Comparison of ENCODE assay signal across 2 cellular contexts in the genomic region with DNA sequence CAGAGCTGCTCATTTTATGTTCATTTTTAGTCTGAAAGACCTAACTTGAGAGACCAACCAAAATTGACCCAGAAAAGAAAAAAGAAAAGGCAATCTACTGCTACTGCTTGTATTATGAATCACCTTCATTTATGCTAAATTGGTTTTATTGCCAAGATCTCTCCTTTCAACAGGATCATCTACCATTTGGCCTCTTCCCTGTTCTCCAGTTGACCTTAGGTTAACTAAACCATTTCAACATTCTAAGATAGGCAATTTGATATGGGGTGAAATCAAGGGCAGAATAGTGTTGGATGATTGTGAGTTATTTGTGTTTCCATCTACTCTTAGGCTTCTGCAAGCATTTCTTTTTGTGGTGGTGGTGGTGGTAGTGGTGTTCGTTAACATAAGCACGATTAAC.
TF ChIP-seq lines count a peak whose summit lies in the region.

No MANE protein-coding gene starts in this region.

TF ChIP-seq in IMR-90, 13 proteins besides CTCF, POLR2A, EP300 and RAD21 (continued from another document):
- TF ChIP-seq MXI1 (IDR thresholded peaks at IDR 0.05; ENCODE audit: borderline replicate concordance, low read depth, low read length): no peak
- no peak for TF ChIP-seq RFX5 (IDR thresholded peaks at IDR 0.05; ENCODE audit: low read depth, low read length)
- no peak for TF ChIP-seq NFE2L2 (IDR thresholded peaks at IDR 0.05; ENCODE audit: low read depth, low read length)

TF ChIP-seq in WTC11, 78 proteins besides CTCF, POLR2A, EP300 and RAD21 (continued from another document):
- TF ChIP-seq, protein P1, sequence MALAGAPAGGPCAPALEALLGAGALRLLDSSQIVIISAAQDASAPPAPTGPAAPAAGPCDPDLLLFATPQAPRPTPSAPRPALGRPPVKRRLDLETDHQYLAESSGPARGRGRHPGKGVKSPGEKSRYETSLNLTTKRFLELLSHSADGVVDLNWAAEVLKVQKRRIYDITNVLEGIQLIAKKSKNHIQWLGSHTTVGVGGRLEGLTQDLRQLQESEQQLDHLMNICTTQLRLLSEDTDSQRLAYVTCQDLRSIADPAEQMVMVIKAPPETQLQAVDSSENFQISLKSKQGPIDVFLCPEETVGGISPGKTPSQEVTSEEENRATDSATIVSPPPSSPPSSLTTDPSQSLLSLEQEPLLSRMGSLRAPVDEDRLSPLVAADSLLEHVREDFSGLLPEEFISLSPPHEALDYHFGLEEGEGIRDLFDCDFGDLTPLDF (CRISPR knock-in tag; IDR thresholded peaks at IDR 0.05): no peak
- TF ChIP-seq FOXP4 (CRISPR knock-in tag; IDR thresholded peaks at IDR 0.05): no peak
- TF ChIP-seq, protein P2, sequence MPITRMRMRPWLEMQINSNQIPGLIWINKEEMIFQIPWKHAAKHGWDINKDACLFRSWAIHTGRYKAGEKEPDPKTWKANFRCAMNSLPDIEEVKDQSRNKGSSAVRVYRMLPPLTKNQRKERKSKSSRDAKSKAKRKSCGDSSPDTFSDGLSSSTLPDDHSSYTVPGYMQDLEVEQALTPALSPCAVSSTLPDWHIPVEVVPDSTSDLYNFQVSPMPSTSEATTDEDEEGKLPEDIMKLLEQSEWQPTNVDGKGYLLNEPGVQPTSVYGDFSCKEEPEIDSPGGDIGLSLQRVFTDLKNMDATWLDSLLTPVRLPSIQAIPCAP (CRISPR knock-in tag; IDR thresholded peaks at IDR 0.05): no peak
- TF ChIP-seq GABPB1 (CRISPR knock-in tag; IDR thresholded peaks at IDR 0.05): no peak
- TF ChIP-seq SOX15 (CRISPR knock-in tag; IDR thresholded peaks at IDR 0.05): no peak
- TF ChIP-seq, protein P3, sequence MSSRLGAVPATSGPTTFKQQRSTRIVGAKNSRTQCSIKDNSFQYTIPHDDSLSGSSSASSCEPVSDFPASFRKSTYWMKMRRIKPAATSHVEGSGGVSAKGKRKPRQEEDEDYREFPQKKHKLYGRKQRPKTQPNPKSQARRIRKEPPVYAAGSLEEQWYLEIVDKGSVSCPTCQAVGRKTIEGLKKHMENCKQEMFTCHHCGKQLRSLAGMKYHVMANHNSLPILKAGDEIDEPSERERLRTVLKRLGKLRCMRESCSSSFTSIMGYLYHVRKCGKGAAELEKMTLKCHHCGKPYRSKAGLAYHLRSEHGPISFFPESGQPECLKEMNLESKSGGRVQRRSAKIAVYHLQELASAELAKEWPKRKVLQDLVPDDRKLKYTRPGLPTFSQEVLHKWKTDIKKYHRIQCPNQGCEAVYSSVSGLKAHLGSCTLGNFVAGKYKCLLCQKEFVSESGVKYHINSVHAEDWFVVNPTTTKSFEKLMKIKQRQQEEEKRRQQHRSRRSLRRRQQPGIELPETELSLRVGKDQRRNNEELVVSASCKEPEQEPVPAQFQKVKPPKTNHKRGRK (CRISPR knock-in tag; IDR thresholded peaks at IDR 0.05; ENCODE audit: borderline replicate concordance): no peak
- TF ChIP-seq, protein P4, sequence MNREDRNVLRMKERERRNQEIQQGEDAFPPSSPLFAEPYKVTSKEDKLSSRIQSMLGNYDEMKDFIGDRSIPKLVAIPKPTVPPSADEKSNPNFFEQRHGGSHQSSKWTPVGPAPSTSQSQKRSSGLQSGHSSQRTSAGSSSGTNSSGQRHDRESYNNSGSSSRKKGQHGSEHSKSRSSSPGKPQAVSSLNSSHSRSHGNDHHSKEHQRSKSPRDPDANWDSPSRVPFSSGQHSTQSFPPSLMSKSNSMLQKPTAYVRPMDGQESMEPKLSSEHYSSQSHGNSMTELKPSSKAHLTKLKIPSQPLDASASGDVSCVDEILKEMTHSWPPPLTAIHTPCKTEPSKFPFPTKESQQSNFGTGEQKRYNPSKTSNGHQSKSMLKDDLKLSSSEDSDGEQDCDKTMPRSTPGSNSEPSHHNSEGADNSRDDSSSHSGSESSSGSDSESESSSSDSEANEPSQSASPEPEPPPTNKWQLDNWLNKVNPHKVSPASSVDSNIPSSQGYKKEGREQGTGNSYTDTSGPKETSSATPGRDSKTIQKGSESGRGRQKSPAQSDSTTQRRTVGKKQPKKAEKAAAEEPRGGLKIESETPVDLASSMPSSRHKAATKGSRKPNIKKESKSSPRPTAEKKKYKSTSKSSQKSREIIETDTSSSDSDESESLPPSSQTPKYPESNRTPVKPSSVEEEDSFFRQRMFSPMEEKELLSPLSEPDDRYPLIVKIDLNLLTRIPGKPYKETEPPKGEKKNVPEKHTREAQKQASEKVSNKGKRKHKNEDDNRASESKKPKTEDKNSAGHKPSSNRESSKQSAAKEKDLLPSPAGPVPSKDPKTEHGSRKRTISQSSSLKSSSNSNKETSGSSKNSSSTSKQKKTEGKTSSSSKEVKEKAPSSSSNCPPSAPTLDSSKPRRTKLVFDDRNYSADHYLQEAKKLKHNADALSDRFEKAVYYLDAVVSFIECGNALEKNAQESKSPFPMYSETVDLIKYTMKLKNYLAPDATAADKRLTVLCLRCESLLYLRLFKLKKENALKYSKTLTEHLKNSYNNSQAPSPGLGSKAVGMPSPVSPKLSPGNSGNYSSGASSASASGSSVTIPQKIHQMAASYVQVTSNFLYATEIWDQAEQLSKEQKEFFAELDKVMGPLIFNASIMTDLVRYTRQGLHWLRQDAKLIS (CRISPR knock-in tag; IDR thresholded peaks at IDR 0.05; ENCODE audit: borderline replicate concordance): no peak
- TF ChIP-seq NFATC4 (CRISPR knock-in tag; IDR thresholded peaks at IDR 0.05): no peak
